ENCODE assay signal across 18 cellular contexts in genomic region chrX:65516756-65517155, GRCh38.
"Had no signal": no experiment of that assay in that cellular context is flagged by ENCODE, and none has a peak within 500 bp of the region (broad histone marks: within the 10 kb centered on the region; RNA-seq: fewer than 3 reads in every experiment).

No MANE protein-coding gene starts in this region.

- H3K4me3 ChIP-seq: heart left ventricle, right atrium auricular region, suprapubic skin had no signal

- H3K9ac ChIP-seq: parathyroid adenoma had no signal

- DNase-seq: activated CD4-positive, CD25-positive, alpha-beta regulatory T cell treated with anti-CD3 and anti-CD28 coated beads, Interleukin-2, amount 50 U/mL, for 72 hours; activated CD8-positive, alpha-beta memory T cell treated with anti-CD3 and anti-CD28 coated beads for 24 hours; activated CD8-positive, alpha-beta memory T cell treated with anti-CD3 and anti-CD28 coated beads, Interleukin-2, amount 50 U/mL, for 48 hours; activated effector memory CD4-positive, alpha-beta T cell treated with Interleukin-2 at 50 U/mL for 16 hours; activated T-cell treated with anti-CD3 and anti-CD28 coated beads, Interleukin-2, amount 50 U/mL, for 48 hours; foreskin keratinocyte; heart left ventricle; left cardiac atrium; mesendoderm; naive thymus-derived CD8-positive, alpha-beta T cell; stimulated activated CD4-positive, alpha-beta T cell treated with anti-CD3 and anti-CD28 coated beads, Interleukin-2, amount 100 ng/mL, for 24 hours; stimulated activated naive CD4-positive, alpha-beta T cell treated with Interleukin-2 at 50 U/mL for 16 hours; SW 1271; T-helper 2 cell had no signal

- H3K27ac ChIP-seq: foreskin keratinocyte, heart left ventricle, parathyroid adenoma, right atrium auricular region, suprapubic skin, VCaP had no signal

- ATAC-seq: foreskin keratinocyte; heart left ventricle; left cardiac atrium; naive thymus-derived CD8-positive, alpha-beta T cell had no signal

- H3K9me3 ChIP-seq: heart left ventricle, right atrium auricular region, suprapubic skin had no signal

- H3K4me1 ChIP-seq: foreskin keratinocyte, heart left ventricle, parathyroid adenoma, right atrium auricular region, suprapubic skin had no signal

- H3K27me3 ChIP-seq: foreskin keratinocyte, heart left ventricle, right atrium auricular region, suprapubic skin had no signal
